Comparison of ENCODE assay signal across 1 cellular context in genomic region chr19:2229103-2230028, GRCh38.
TF ChIP-seq lines count a peak whose summit lies in the region.

No MANE protein-coding gene starts in this region.

TF ChIP-seq in GM12878, 131 proteins besides CTCF, POLR2A, EP300 and RAD21:
- peak; percentile 10; the same call in 1 of the 2 replicates for TF ChIP-seq RUNX3 (IDR thresholded peaks at IDR 0.05; ENCODE audit: low read length)
- TF ChIP-seq RB1 (IDR thresholded peaks at IDR 0.05; ENCODE audit: borderline replicate concordance), result no peak
